In genomic region chr4:68132342-68132741, GRCh38 we compare ENCODE assay signal across 36 cellular contexts. TPM values are rescaled to one million over a fixed set of nuclear protein-coding genes. Genes with fewer than 3 reads are reported as not detected.
"Had no signal": no experiment of that assay in that cellular context is flagged by ENCODE, and none has a peak within 500 bp of the region (broad histone marks: within the 10 kb centered on the region; RNA-seq: fewer than 3 reads in every experiment).

No MANE protein-coding gene starts in this region.

- H3K36me3 ChIP-seq: brain microvascular endothelial cell, esophagus squamous epithelium, gastroesophageal sphincter, WERI-Rb-1 had no signal

- DNase-seq: activated CD4-positive, alpha-beta memory T cell treated with anti-CD3 and anti-CD28 coated beads for 36 hours; activated CD4-positive, alpha-beta T cell treated with anti-CD3 and anti-CD28 coated beads for 36 hours; activated CD4-positive, alpha-beta T cell treated with anti-CD3 and anti-CD28 coated beads, Interleukin-2, amount 10 ng/mL, durations not matched to agents 24 days and 14 days; activated CD4-positive, CD25-positive, alpha-beta regulatory T cell; activated CD4-positive, CD25-positive, alpha-beta regulatory T cell treated with anti-CD3 and anti-CD28 coated beads, Interleukin-2, amount 50 U/mL, for 72 hours; activated CD8-positive, alpha-beta memory T cell treated with anti-CD3 and anti-CD28 coated beads, Interleukin-2, amount 50 U/mL, for 48 hours; activated gamma-delta T cell; activated naive CD4-positive, alpha-beta T cell; activated naive CD4-positive, alpha-beta T cell treated with anti-CD3 and anti-CD28 coated beads, Interleukin-2, amount 10 ng/mL, durations not matched to agents 7 days and 5 days; activated naive CD8-positive, alpha-beta T cell treated with anti-CD3 and anti-CD28 coated beads, Interleukin-2, amount 10 ng/mL, durations not matched to agents 7 days and 5 days; activated T-cell treated with anti-CD3 and anti-CD28 coated beads for 4 hours; activated T-cell treated with anti-CD3 and anti-CD28 coated beads, Interleukin-2, amount 50 U/mL, for 24 hours; activated T-cell treated with anti-CD3 and anti-CD28 coated beads, Interleukin-2, amount 50 U/mL, for 72 hours; brain microvascular endothelial cell; effector memory CD4-positive, alpha-beta T cell; erythroblast; esophagus squamous epithelium; foreskin melanocyte; SW 1271; T-cell; T-helper 9 cell; WERI-Rb-1 had no signal

- H3K36me3 Mint-ChIP-seq: activated CD4-positive, alpha-beta memory T cell treated with anti-CD3 and anti-CD28 coated beads for 36 hours; activated naive CD4-positive, alpha-beta T cell treated with anti-CD3 and anti-CD28 coated beads, Interleukin-2, amount 10 ng/mL, durations not matched to agents 7 days and 5 days; activated naive CD4-positive, alpha-beta T cell treated with anti-CD3 and anti-CD28 coated beads, Interleukin-2, amount 50 U/mL, for 72 hours; activated naive CD8-positive, alpha-beta T cell treated with anti-CD3 and anti-CD28 coated beads, Interleukin-2, amount 10 ng/mL, durations not matched to agents 7 days and 5 days; T-cell had no signal

- H3K4me3 Mint-ChIP-seq: activated CD4-positive, alpha-beta memory T cell treated with anti-CD3 and anti-CD28 coated beads for 36 hours; activated CD4-positive, alpha-beta T cell treated with anti-CD3 and anti-CD28 coated beads for 36 hours; activated CD4-positive, alpha-beta T cell treated with anti-CD3 and anti-CD28 coated beads, Interleukin-2, amount 10 ng/mL, durations not matched to agents 24 days and 14 days; activated naive CD4-positive, alpha-beta T cell treated with anti-CD3 and anti-CD28 coated beads, Interleukin-2, amount 10 ng/mL, durations not matched to agents 7 days and 5 days; activated naive CD8-positive, alpha-beta T cell treated with anti-CD3 and anti-CD28 coated beads, Interleukin-2, amount 10 ng/mL, durations not matched to agents 7 days and 5 days; activated T-cell treated with anti-CD3 and anti-CD28 coated beads, Interleukin-2, amount 50 U/mL, for 24 hours; activated T-cell treated with anti-CD3 and anti-CD28 coated beads, Interleukin-2, amount 50 U/mL, for 72 hours; central memory CD8-positive, alpha-beta T cell; dendritic cell treated with granulocyte-macrophage colony-stimulating factor and Interleukin-4, amounts not matched to agents 40 ng/mL and 50 ng/mL, for 4 days; T-cell; T-helper 1 cell treated with Interleukin-12 subunit alpha and Interleukin-12 subunit beta and Interleukin-4 antibody, amounts not matched to agents 30 μg/mL and 1 μg/mL, for 36 hours had no signal

- H3K27ac Mint-ChIP-seq: activated CD4-positive, alpha-beta memory T cell treated with anti-CD3 and anti-CD28 coated beads for 36 hours; activated CD4-positive, alpha-beta T cell treated with anti-CD3 and anti-CD28 coated beads for 36 hours; activated CD4-positive, alpha-beta T cell treated with anti-CD3 and anti-CD28 coated beads, Interleukin-2, amount 10 ng/mL, durations not matched to agents 24 days and 14 days; activated naive CD4-positive, alpha-beta T cell treated with anti-CD3 and anti-CD28 coated beads, Interleukin-2, amount 10 ng/mL, durations not matched to agents 7 days and 5 days; activated naive CD4-positive, alpha-beta T cell treated with anti-CD3 and anti-CD28 coated beads, Interleukin-2, amount 50 U/mL, for 72 hours; activated naive CD8-positive, alpha-beta T cell treated with anti-CD3 and anti-CD28 coated beads, Interleukin-2, amount 10 ng/mL, durations not matched to agents 7 days and 5 days; activated T-cell treated with anti-CD3 and anti-CD28 coated beads, Interleukin-2, amount 50 U/mL, for 24 hours; activated T-cell treated with anti-CD3 and anti-CD28 coated beads, Interleukin-2, amount 50 U/mL, for 72 hours; dendritic cell treated with granulocyte-macrophage colony-stimulating factor and Interleukin-4, amounts not matched to agents 40 ng/mL and 50 ng/mL, for 4 days; T-cell; T-helper 1 cell treated with Interleukin-12 subunit alpha and Interleukin-12 subunit beta and Interleukin-4 antibody, amounts not matched to agents 30 μg/mL and 1 μg/mL, for 36 hours had no signal

- H3K4me1 ChIP-seq: gastroesophageal sphincter had no signal

- H3K4me3 ChIP-seq: coronary artery, dorsolateral prefrontal cortex, esophagus squamous epithelium, gastroesophageal sphincter had no signal

- H3K9me3 Mint-ChIP-seq: activated CD4-positive, alpha-beta T cell treated with anti-CD3 and anti-CD28 coated beads, Interleukin-2, amount 10 ng/mL, durations not matched to agents 24 days and 14 days; T-helper 1 cell treated with Interleukin-12 subunit alpha and Interleukin-12 subunit beta and Interleukin-4 antibody, amounts not matched to agents 30 μg/mL and 1 μg/mL, for 36 hours had no signal

- H3K9me3 ChIP-seq: esophagus squamous epithelium, gastroesophageal sphincter had no signal

- H3K4me1 Mint-ChIP-seq: activated CD4-positive, alpha-beta T cell treated with anti-CD3 and anti-CD28 coated beads for 36 hours; activated CD4-positive, alpha-beta T cell treated with anti-CD3 and anti-CD28 coated beads, Interleukin-2, amount 10 ng/mL, durations not matched to agents 24 days and 14 days; activated naive CD4-positive, alpha-beta T cell treated with anti-CD3 and anti-CD28 coated beads, Interleukin-2, amount 10 ng/mL, durations not matched to agents 7 days and 5 days; activated naive CD8-positive, alpha-beta T cell treated with anti-CD3 and anti-CD28 coated beads, Interleukin-2, amount 10 ng/mL, durations not matched to agents 7 days and 5 days; central memory CD8-positive, alpha-beta T cell; T-cell had no signal

- H3K27ac ChIP-seq: brain microvascular endothelial cell, coronary artery, dorsolateral prefrontal cortex, esophagus squamous epithelium, gastroesophageal sphincter, WERI-Rb-1 had no signal

- H3K27me3 ChIP-seq: brain microvascular endothelial cell, dorsolateral prefrontal cortex, esophagus squamous epithelium, gastroesophageal sphincter had no signal

- FAIRE-seq: astrocyte had no signal

- ATAC-seq: activated CD4-positive, alpha-beta T cell treated with anti-CD3 and anti-CD28 coated beads for 36 hours; activated naive CD4-positive, alpha-beta T cell treated with anti-CD3 and anti-CD28 coated beads, Interleukin-2, amount 50 U/mL, for 72 hours; activated T-cell treated with anti-CD3 and anti-CD28 coated beads, Interleukin-2, amount 50 U/mL, for 72 hours; gastroesophageal sphincter; T-cell had no signal

RNA-seq across cellular contexts. Expression of gene TMPRSS11F, which starts 2.7 kb away (rescaled TPM):
- total RNA-seq: activated CD4-positive, alpha-beta memory T cell treated with anti-CD3 and anti-CD28 coated beads for 36 hours; activated CD4-positive, alpha-beta T cell treated with anti-CD3 and anti-CD28 coated beads for 36 hours; activated CD4-positive, alpha-beta T cell treated with anti-CD3 and anti-CD28 coated beads, Interleukin-2, amount 10 ng/mL, durations not matched to agents 24 days and 14 days; activated naive CD4-positive, alpha-beta T cell treated with anti-CD3 and anti-CD28 coated beads, Interleukin-2, amount 50 U/mL, for 72 hours; activated naive CD8-positive, alpha-beta T cell treated with anti-CD3 and anti-CD28 coated beads, Interleukin-2, amount 10 ng/mL, durations not matched to agents 7 days and 5 days; activated T-cell treated with anti-CD3 and anti-CD28 coated beads, Interleukin-2, amount 50 U/mL, for 72 hours; cardiac septum; cerebellum; fibroblast of lung; fibroblast of villous mesenchyme; glomerular endothelial cell; T-cell; T-helper 2 cell treated with Interferon-gamma antibody and Interleukin-4, amounts not matched to agents 100 ng/mL and 5 ng/mL, for 36 hours had no signal
- polyA plus RNA-seq: fibroblast of lung had no signal
